ENCODE assay signal across 3 cellular contexts in the genomic region with DNA sequence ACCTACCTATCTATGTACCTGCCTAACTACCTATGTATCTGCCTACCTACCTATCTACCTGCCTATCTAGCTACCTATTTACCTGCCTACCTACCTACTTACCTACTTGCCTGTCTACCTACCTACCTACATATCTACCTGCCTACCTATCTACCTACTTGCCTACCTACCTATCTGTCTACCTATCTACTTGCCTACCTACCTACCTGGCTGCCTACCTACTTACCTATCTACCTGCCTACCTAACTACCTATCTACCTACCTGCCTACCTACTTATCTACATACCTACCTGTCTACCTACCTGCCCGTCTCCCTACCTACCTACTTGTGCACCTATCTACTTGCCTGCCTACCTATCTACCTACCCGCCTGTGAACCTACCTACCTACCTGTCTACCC.
TF ChIP-seq lines count a peak whose summit lies in the region.

No MANE protein-coding gene starts in this region.

TF ChIP-seq in HepG2, 621 proteins besides CTCF, POLR2A, EP300 and RAD21:
- TF ChIP-seq RXRB (CRISPR knock-in tag; IDR thresholded peaks at IDR 0.05; ENCODE audit: borderline replicate concordance) = no peak
- peak; percentile 15 for TF ChIP-seq ZNF282 (IDR thresholded peaks at IDR 0.05; ENCODE audit: partially characterized antibody)
- TF ChIP-seq PHB2 (IDR thresholded peaks at IDR 0.05; ENCODE audit: partially characterized antibody) = peak; percentile 24
- TF ChIP-seq, protein P1, sequence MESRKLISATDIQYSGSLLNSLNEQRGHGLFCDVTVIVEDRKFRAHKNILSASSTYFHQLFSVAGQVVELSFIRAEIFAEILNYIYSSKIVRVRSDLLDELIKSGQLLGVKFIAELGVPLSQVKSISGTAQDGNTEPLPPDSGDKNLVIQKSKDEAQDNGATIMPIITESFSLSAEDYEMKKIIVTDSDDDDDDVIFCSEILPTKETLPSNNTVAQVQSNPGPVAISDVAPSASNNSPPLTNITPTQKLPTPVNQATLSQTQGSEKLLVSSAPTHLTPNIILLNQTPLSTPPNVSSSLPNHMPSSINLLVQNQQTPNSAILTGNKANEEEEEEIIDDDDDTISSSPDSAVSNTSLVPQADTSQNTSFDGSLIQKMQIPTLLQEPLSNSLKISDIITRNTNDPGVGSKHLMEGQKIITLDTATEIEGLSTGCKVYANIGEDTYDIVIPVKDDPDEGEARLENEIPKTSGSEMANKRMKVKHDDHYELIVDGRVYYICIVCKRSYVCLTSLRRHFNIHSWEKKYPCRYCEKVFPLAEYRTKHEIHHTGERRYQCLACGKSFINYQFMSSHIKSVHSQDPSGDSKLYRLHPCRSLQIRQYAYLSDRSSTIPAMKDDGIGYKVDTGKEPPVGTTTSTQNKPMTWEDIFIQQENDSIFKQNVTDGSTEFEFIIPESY (CRISPR knock-in tag; IDR thresholded peaks at IDR 0.05) = no peak
- TF ChIP-seq NBN (conservative IDR thresholded peaks at IDR 0.05) = 0 out of 2 replicates have a peak, but pooled peaks have one; percentile 11
TF ChIP-seq in HepG2: peak in this region for 3.

TF ChIP-seq in IMR-90, 13 proteins besides CTCF, POLR2A, EP300 and RAD21:
- no peak for TF ChIP-seq ELK1 (IDR thresholded peaks at IDR 0.05; ENCODE audit: borderline replicate concordance, low read depth, low read length)
- no peak for TF ChIP-seq RFX5 (IDR thresholded peaks at IDR 0.05; ENCODE audit: low read depth, low read length)
- TF ChIP-seq CHD1 (IDR thresholded peaks at IDR 0.05; ENCODE audit: low read depth, low read length) = no peak
- no peak for TF ChIP-seq NFE2L2 (IDR thresholded peaks at IDR 0.05; ENCODE audit: low read depth, low read length)
- TF ChIP-seq MAFK (IDR thresholded peaks at IDR 0.05; ENCODE audit: low read depth, low read length) = no peak
- TF ChIP-seq RCOR1 (IDR thresholded peaks at IDR 0.05; ENCODE audit: insufficient replicate concordance, low read length) = no peak
- no peak for TF ChIP-seq MXI1 (IDR thresholded peaks at IDR 0.05; ENCODE audit: borderline replicate concordance, low read depth, low read length)
- no peak for TF ChIP-seq BHLHE40 (IDR thresholded peaks at IDR 0.05; ENCODE audit: low read depth, low read length)
- TF ChIP-seq USF2 (IDR thresholded peaks at IDR 0.05; ENCODE audit: low read depth, low read length) = no peak
- no peak for TF ChIP-seq MAZ (IDR thresholded peaks at IDR 0.05; ENCODE audit: borderline replicate concordance, low read depth, low read length)

TF ChIP-seq in H1, 55 proteins besides CTCF, POLR2A, EP300 and RAD21:
- TF ChIP-seq PHF8 (conservative IDR thresholded peaks at IDR 0.05; ENCODE audit: low read depth, low read length) (no peak), KDM4A (IDR thresholded peaks at IDR 0.05; ENCODE audit: low read depth, low read length, severe bottlenecking) (no peak), EZH2 (IDR thresholded peaks at IDR 0.05; ENCODE audit: low read depth, low read length, severe bottlenecking) (no peak), RFX5 (IDR thresholded peaks at IDR 0.05; ENCODE audit: borderline replicate concordance, low read depth, low read length) (no peak), NANOG (IDR thresholded peaks at IDR 0.05; ENCODE audit: insufficient read depth, low read depth, low read length, poor library complexity, severe bottlenecking) (no peak), ATF3 (IDR thresholded peaks at IDR 0.05; ENCODE audit: insufficient read depth, low read depth, low read length) (no peak), BACH1 (IDR thresholded peaks at IDR 0.05; ENCODE audit: low read length) (no peak), EGR1 (IDR thresholded peaks at IDR 0.05; ENCODE audit: borderline replicate concordance, low read depth, low read length) (no peak), KDM1A (IDR thresholded peaks at IDR 0.05; ENCODE audit: borderline replicate concordance, low read length) (no peak), ASH2L (IDR thresholded peaks at IDR 0.05; ENCODE audit: low read length) (no peak), TBP (IDR thresholded peaks at IDR 0.05; ENCODE audit: low read depth, low read length) (no peak)
- TF ChIP-seq, protein P2, sequence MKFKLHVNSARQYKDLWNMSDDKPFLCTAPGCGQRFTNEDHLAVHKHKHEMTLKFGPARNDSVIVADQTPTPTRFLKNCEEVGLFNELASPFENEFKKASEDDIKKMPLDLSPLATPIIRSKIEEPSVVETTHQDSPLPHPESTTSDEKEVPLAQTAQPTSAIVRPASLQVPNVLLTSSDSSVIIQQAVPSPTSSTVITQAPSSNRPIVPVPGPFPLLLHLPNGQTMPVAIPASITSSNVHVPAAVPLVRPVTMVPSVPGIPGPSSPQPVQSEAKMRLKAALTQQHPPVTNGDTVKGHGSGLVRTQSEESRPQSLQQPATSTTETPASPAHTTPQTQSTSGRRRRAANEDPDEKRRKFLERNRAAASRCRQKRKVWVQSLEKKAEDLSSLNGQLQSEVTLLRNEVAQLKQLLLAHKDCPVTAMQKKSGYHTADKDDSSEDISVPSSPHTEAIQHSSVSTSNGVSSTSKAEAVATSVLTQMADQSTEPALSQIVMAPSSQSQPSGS (IDR thresholded peaks at IDR 0.05; ENCODE audit: low read length) = no peak
